1 cellular context compared by ENCODE assay signal in genomic region chr9:63347347-63347746, GRCh38.
TF ChIP-seq lines count a peak whose summit lies in the region.

No MANE protein-coding gene starts in this region.

TF ChIP-seq in SK-N-SH, 30 proteins besides CTCF, POLR2A, EP300 and RAD21:
- peak; percentile 43 for TF ChIP-seq PBX3 (IDR thresholded peaks at IDR 0.05)
TF ChIP-seq in SK-N-SH: peak in this region for 1; not testable (repeated sequence) for 29.
